In genomic region chr15:92141607-92142006, GRCh38 we compare ENCODE assay signal across 23 cellular contexts.
DNase-seq lines count a peak whose midpoint lies in the region; ATAC-seq, FAIRE-seq and TF ChIP-seq lines count a peak whose summit lies in the region.
"Had no signal": no experiment of that assay in that cellular context is flagged by ENCODE, and none has a peak within 500 bp of the region (broad histone marks: within the 10 kb centered on the region; RNA-seq: fewer than 3 reads in every experiment).

No MANE protein-coding gene starts in this region.

- no CpG with 5 or more reads among the region's 3 CpGs for WGBS in H9 (ENCODE audit: extremely low coverage, insufficient read length, low lambda C conversion rate)
- WGBS in trophoblast cell (ENCODE audit: extremely low coverage, insufficient coverage, insufficient read length) = no CpG with 5 or more reads among the region's 3 CpGs

- peak; percentile 11 for DNase-seq in H9
- DNase-seq in astrocyte (ENCODE audit: low read depth) = no peak
- DNase-seq in left ventricle myocardium inferior = no peak
- DNase-seq in trophoblast cell = no peak
- no peak for DNase-seq in midbrain (lab: John Stamatoyannopoulos, UW)
- no peak for DNase-seq in activated naive CD8-positive, alpha-beta T cell treated with anti-CD3 and anti-CD28 coated beads, Interleukin-2, amount 50 U/mL, for 24 hours
- no peak for DNase-seq in HUDEP-2 (lab: John Stamatoyannopoulos, UW; ENCODE audit: unreplicated experiment in 76 of 76)
- DNase-seq: ACHN; BE2C; C1 segment of cervical spinal cord; CD4-positive, CD25-positive, alpha-beta regulatory T cell; CD8-positive, alpha-beta memory T cell; COR-L47; DMS 273 treated with DMSO at 0.1 percent for 48 hours; DMS53; DND-41; EL; GOT3; H7 had no signal

- ATAC-seq in activated naive CD8-positive, alpha-beta T cell treated with anti-CD3 and anti-CD28 coated beads, Interleukin-2, amount 50 U/mL, for 24 hours = no peak
- ATAC-seq: GM12878, HepG2 had no signal

- H2AFZ ChIP-seq in H9 (ENCODE audit: low read length) (no peak overlapping the region), astrocyte (ENCODE audit: low read depth, low read length) (no peak overlapping the region), trophoblast cell (ENCODE audit: insufficient read depth, low read length, poor library complexity) (no peak overlapping the region)

- H4K20me1 ChIP-seq in H9 (ENCODE audit: control insufficient read depth, insufficient read depth, insufficient read length) = no peaks in the 10 kb centered on the region
- no peaks in the 10 kb centered on the region for H4K20me1 ChIP-seq in astrocyte (ENCODE audit: insufficient read depth, low read length)

- H3K36me3 Mint-ChIP-seq in H9 (ENCODE audit: insufficient read depth in 1 of 3, low read depth in 3 of 3) = peaks cover 0 to 18% (median 10%) of the 10 kb centered on the region in 3 experiments; a peak in 4 of 7 replicates
- no peaks in the 10 kb centered on the region for H3K36me3 Mint-ChIP-seq in astrocyte (ENCODE audit: low read depth, unreplicated experiment)
- no peaks in the 10 kb centered on the region for H3K36me3 Mint-ChIP-seq in activated naive CD8-positive, alpha-beta T cell treated with anti-CD3 and anti-CD28 coated beads, Interleukin-2, amount 50 U/mL, for 24 hours (ENCODE audit: low read depth)

- H4K91ac ChIP-seq in H9 (ENCODE audit: insufficient read length, low read depth, low read length) (no peak overlapping the region), trophoblast cell (ENCODE audit: low read depth, low read length) (no peak overlapping the region)

- no peak overlapping the region for H4K8ac ChIP-seq in H9 (replicated peaks; ENCODE audit: insufficient read length, low read depth, low read length)
- H4K8ac ChIP-seq in trophoblast cell (ENCODE audit: low read depth, low read length) = no peak overlapping the region

- H3K56ac ChIP-seq in H9 (ENCODE audit: insufficient read length, low read depth, low read length) = no peak overlapping the region

- H3K4me3 Mint-ChIP-seq in H9 (no peak overlapping the region), astrocyte (ENCODE audit: unreplicated experiment) (no peak overlapping the region)
- H3K4me3 Mint-ChIP-seq in activated naive CD8-positive, alpha-beta T cell treated with anti-CD3 and anti-CD28 coated beads, Interleukin-2, amount 50 U/mL, for 24 hours = no peak overlapping the region
- H3K4me3 Mint-ChIP-seq: CD8-positive, alpha-beta memory T cell had no signal

- H2BK12ac ChIP-seq in H9 (ENCODE audit: insufficient read length, low read depth, low read length) (no peak overlapping the region), trophoblast cell (ENCODE audit: low read length) (no peak overlapping the region)

- H3K4me3 ChIP-seq in astrocyte (ENCODE audit: insufficient read depth, low read depth, low read length) (no peak overlapping the region), left ventricle myocardium inferior (no peak overlapping the region), trophoblast cell (ENCODE audit: low read depth, low read length) (no peak overlapping the region)
- H3K4me3 ChIP-seq: GM12878 had no signal

- H3K79me1 ChIP-seq in H9 (ENCODE audit: insufficient read depth, low read depth, low read length, poor library complexity, severe bottlenecking) (no peaks in the 10 kb centered on the region), trophoblast cell (ENCODE audit: low read length) (no peaks in the 10 kb centered on the region)

- H2BK5ac ChIP-seq in H9 (ENCODE audit: insufficient read length, low read length) = no peak overlapping the region
- no peak overlapping the region for H2BK5ac ChIP-seq in trophoblast cell (ENCODE audit: low read depth, low read length, poor library complexity)

- H3K18ac ChIP-seq in H9 (ENCODE audit: insufficient read length, low read depth, low read length) = no peak overlapping the region
- H3K18ac ChIP-seq in trophoblast cell (ENCODE audit: low read length) = no peak overlapping the region

- H2AK5ac ChIP-seq in H9 (ENCODE audit: insufficient read length, low read length) (no peak overlapping the region), trophoblast cell (ENCODE audit: low read length) (no peak overlapping the region)

- H3K27ac ChIP-seq in H9 (ENCODE audit: insufficient read length, low read depth, low read length) (no peak overlapping the region), astrocyte (ENCODE audit: low read depth, low read length) (no peak overlapping the region), left ventricle myocardium inferior (replicated peaks) (peak overlapping the region; percentile 81), trophoblast cell (ENCODE audit: low read depth, low read length) (no peak overlapping the region)

- H3K27ac Mint-ChIP-seq in H9 = no peak overlapping the region
- H3K27ac Mint-ChIP-seq in astrocyte (ENCODE audit: unreplicated experiment) = peak overlapping the region; percentile 69
- H3K27ac Mint-ChIP-seq in activated naive CD8-positive, alpha-beta T cell treated with anti-CD3 and anti-CD28 coated beads, Interleukin-2, amount 50 U/mL, for 24 hours = no peak overlapping the region
- H3K27ac Mint-ChIP-seq: CD4-positive, CD25-positive, alpha-beta regulatory T cell had no signal

- H4K12ac ChIP-seq in trophoblast cell (ENCODE audit: low read depth, low read length) = no peak overlapping the region

- no peaks in the 10 kb centered on the region for H3K79me2 ChIP-seq in H9 (ENCODE audit: insufficient read depth, low read length)
- no peaks in the 10 kb centered on the region for H3K79me2 ChIP-seq in astrocyte (ENCODE audit: insufficient read depth, low read length)
- H3K79me2 ChIP-seq in trophoblast cell (ENCODE audit: control insufficient read depth, insufficient read depth, low read length, poor library complexity) = no peaks in the 10 kb centered on the region

- no peaks in the 10 kb centered on the region for H3K23me2 ChIP-seq in H9 (ENCODE audit: insufficient read length, low read depth, low read length, poor library complexity, severe bottlenecking)

- H3K14ac ChIP-seq in H9 (ENCODE audit: insufficient read depth, low read length) = no peak overlapping the region
- H3K14ac ChIP-seq in trophoblast cell (ENCODE audit: low read length) = no peak overlapping the region

- intact Hi-C loops in left ventricle myocardium inferior (cut with micrococcal nuclease) = no loop called here

- H3K4me2 ChIP-seq in H9 (ENCODE audit: insufficient read depth, insufficient read length, low read length) (no peak overlapping the region), astrocyte (ENCODE audit: low read length) (no peak overlapping the region), trophoblast cell (ENCODE audit: low read length) (no peak overlapping the region)

- H3K4me1 Mint-ChIP-seq in H9 (peaks cover 16 to 27% of the 10 kb centered on the region in 2 experiments), astrocyte (ENCODE audit: low read depth, unreplicated experiment) (peaks cover 11% of the 10 kb centered on the region)
- H3K4me1 Mint-ChIP-seq in activated naive CD8-positive, alpha-beta T cell treated with anti-CD3 and anti-CD28 coated beads, Interleukin-2, amount 50 U/mL, for 24 hours = no peaks in the 10 kb centered on the region
- H3K4me1 Mint-ChIP-seq: CD8-positive, alpha-beta memory T cell had no signal

- H2BK120ac ChIP-seq in H9 (ENCODE audit: low read depth, low read length, poor library complexity, severe bottlenecking) (no peak overlapping the region), trophoblast cell (ENCODE audit: insufficient read depth, low read length, poor library complexity) (no peak overlapping the region)

- H4K5ac ChIP-seq in H9 (ENCODE audit: insufficient read length, low read depth, low read length) = no peak overlapping the region

- FAIRE-seq in astrocyte (lab: Jason Lieb, UNC) = no peak
- FAIRE-seq: A204.1, GM12878, HepG2, HTR-8/SVneo had no signal

- H3K27me3 Mint-ChIP-seq in H9 (ENCODE audit: low read depth) = no peaks in the 10 kb centered on the region
- peaks cover 2% of the 10 kb centered on the region for H3K27me3 Mint-ChIP-seq in astrocyte (ENCODE audit: low read depth, unreplicated experiment)
- no peaks in the 10 kb centered on the region for H3K27me3 Mint-ChIP-seq in activated naive CD8-positive, alpha-beta T cell treated with anti-CD3 and anti-CD28 coated beads, Interleukin-2, amount 50 U/mL, for 24 hours
- H3K27me3 Mint-ChIP-seq: CD4-positive, CD25-positive, alpha-beta regulatory T cell; CD8-positive, alpha-beta memory T cell had no signal

- no peak overlapping the region for H3T11ph ChIP-seq in H9 (ENCODE audit: low read length)

- H3K4me1 ChIP-seq in H9 (ENCODE audit: insufficient read depth, low read length) (0 out of 2 replicates have a peak, but pooled peaks cover 4% of the 10 kb centered on the region), astrocyte (ENCODE audit: insufficient read depth, low read length) (no peaks in the 10 kb centered on the region), left ventricle myocardium inferior (peaks cover 23% of the 10 kb centered on the region), trophoblast cell (ENCODE audit: control insufficient read depth in 1 of 2, insufficient read depth in 2 of 2, low read length in 2 of 2) (peaks cover 3 to 9% of the 10 kb centered on the region in 2 experiments)
- H3K4me1 ChIP-seq: BE2C had no signal

- no peak overlapping the region for H2BK20ac ChIP-seq in H9 (ENCODE audit: low read depth, low read length, poor library complexity, severe bottlenecking)

- H3K9me3 Mint-ChIP-seq in H9 (peaks cover 0 to 5% of the 10 kb centered on the region in 2 experiments; a peak in 1 of 5 replicates), astrocyte (ENCODE audit: unreplicated experiment) (no peaks in the 10 kb centered on the region)
- no peaks in the 10 kb centered on the region for H3K9me3 Mint-ChIP-seq in activated naive CD8-positive, alpha-beta T cell treated with anti-CD3 and anti-CD28 coated beads, Interleukin-2, amount 50 U/mL, for 24 hours

- TF ChIP-seq CTCF in H9 (conservative IDR thresholded peaks at IDR 0.05) (no peak), astrocyte (IDR thresholded peaks at IDR 0.05; ENCODE audit: insufficient read depth, low read depth, low read length) (no peak), left ventricle myocardium inferior (IDR thresholded peaks at IDR 0.05; ENCODE audit: borderline replicate concordance) (no peak)

- H3K27me3 ChIP-seq in H9 (ENCODE audit: insufficient read depth, low read length) = no peaks in the 10 kb centered on the region
- no peaks in the 10 kb centered on the region for H3K27me3 ChIP-seq in astrocyte (ENCODE audit: insufficient read depth, low read length)
- no peaks in the 10 kb centered on the region for H3K27me3 ChIP-seq in left ventricle myocardium inferior (ENCODE audit: low read depth)
- no peaks in the 10 kb centered on the region for H3K27me3 ChIP-seq in trophoblast cell (ENCODE audit: insufficient read depth, low read length)
- H3K27me3 ChIP-seq: BE2C had no signal

- H3K9ac ChIP-seq in H9 (ENCODE audit: extremely low read depth, insufficient read length, low read length) (no peak overlapping the region), astrocyte (ENCODE audit: low read length) (no peak overlapping the region), trophoblast cell (ENCODE audit: low read length) (no peak overlapping the region)

- H3K9me3 ChIP-seq in H9 (ENCODE audit: control insufficient read depth, low read depth, low read length) (no peaks in the 10 kb centered on the region), astrocyte (ENCODE audit: insufficient read depth, low read depth, low read length) (no peaks in the 10 kb centered on the region), left ventricle myocardium inferior (replicated peaks) (no peaks in the 10 kb centered on the region), trophoblast cell (ENCODE audit: insufficient read depth, low read depth, low read length) (peaks cover 2% of the 10 kb centered on the region)
- H3K9me3 ChIP-seq: BE2C had no signal

- H2BK15ac ChIP-seq in H9 (ENCODE audit: low read depth, low read length) = no peak overlapping the region

- no peaks in the 10 kb centered on the region for H3K36me3 ChIP-seq in astrocyte (ENCODE audit: insufficient read depth, low read length)
- peaks cover 2% of the 10 kb centered on the region for H3K36me3 ChIP-seq in left ventricle myocardium inferior
- H3K36me3 ChIP-seq in trophoblast cell (ENCODE audit: control insufficient read depth in 1 of 2, insufficient read depth in 2 of 2, low read length in 2 of 2) = no peaks in the 10 kb centered on the region
- H3K36me3 ChIP-seq: BE2C had no signal

- H3K4ac ChIP-seq in H9 (ENCODE audit: low read depth, low read length) = no peak overlapping the region
- no peak overlapping the region for H3K4ac ChIP-seq in trophoblast cell (ENCODE audit: low read depth, low read length)

- H3K23ac ChIP-seq in H9 (ENCODE audit: insufficient read length, low read depth, low read length) (no peak overlapping the region), trophoblast cell (ENCODE audit: low read length) (peak overlapping the region; percentile 13)
